11 cellular contexts compared by ENCODE assay signal in the genomic region with DNA sequence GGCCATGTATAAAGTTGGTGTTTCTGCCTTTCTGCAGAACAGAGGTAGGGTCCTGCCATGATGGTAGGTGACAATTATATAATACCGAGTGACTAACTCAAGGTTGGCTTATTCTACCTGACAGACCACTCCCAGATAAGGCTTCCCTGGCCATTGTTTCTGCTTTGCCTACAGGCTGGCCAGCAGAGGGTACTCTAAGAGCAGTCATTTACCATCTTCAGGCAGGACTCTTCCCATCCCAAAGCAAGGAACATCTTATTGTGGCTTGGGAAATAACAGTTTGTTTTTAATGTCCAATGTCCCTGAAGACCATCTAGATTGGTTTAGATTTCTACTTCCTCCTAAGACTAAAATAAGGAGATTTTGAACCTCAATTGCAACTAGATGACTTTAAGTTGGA.
DNase-seq lines count a peak whose midpoint lies in the region; ATAC-seq, FAIRE-seq and TF ChIP-seq lines count a peak whose summit lies in the region.
"Had no signal": no experiment of that assay in that cellular context is flagged by ENCODE, and none has a peak within 500 bp of the region (broad histone marks: within the 10 kb centered on the region; RNA-seq: fewer than 3 reads in every experiment).

No MANE protein-coding gene starts in this region.

- FAIRE-seq in TTC549 (lab: Jason Lieb, UNC) (peak; percentile 86), HepG2 (lab: Jason Lieb, UNC) (peak; percentile 65)

- peaks cover 62% of the 10 kb centered on the region for H3K36me3 Mint-ChIP-seq in activated T-cell treated with anti-CD3 and anti-CD28 coated beads, Interleukin-2, amount 50 U/mL, for 4 hours (ENCODE audit: insufficient read depth)

- no peak for TF ChIP-seq POLR2A in HepG2 (IDR thresholded peaks at IDR 0.05; ENCODE audit: insufficient read depth in 1 of 2, low read depth in 2 of 2, low read length in 2 of 2)

- H2AFZ ChIP-seq in HepG2 (ENCODE audit: low read length) = no peak overlapping the region

- H3K4me2 ChIP-seq in HepG2 (ENCODE audit: low read depth, low read length) = no peak overlapping the region

- in situ Hi-C loops in HepG2 (cut with HindIII; ENCODE audit: extremely low pct_ligation_motif_present, low pct_unique_long_range_greater_than_20kb) = no loop called here

- TF ChIP-seq EP300 in HepG2 (IDR thresholded peaks at IDR 0.05; ENCODE audit: low read depth in 2 of 2, low read length in 2 of 2) (no peak), HepG2 (CRISPR knock-in tag; IDR thresholded peaks at IDR 0.05; ENCODE audit: borderline replicate concordance) (no peak)

- no peaks in the 10 kb centered on the region for H3K79me2 ChIP-seq in HepG2 (ENCODE audit: insufficient read depth, low read length)

- CTCF ChIA-PET in HepG2 (lab: Yijun Ruan, JAX; ENCODE audit: low intra/inter-chr PET ratio, low total read pairs) = no interaction called here

- H3K9me3 Mint-ChIP-seq in activated T-cell treated with anti-CD3 and anti-CD28 coated beads, Interleukin-2, amount 50 U/mL, for 4 hours = no peaks in the 10 kb centered on the region
- H3K9me3 Mint-ChIP-seq: activated T-helper 17 cell treated with anti-CD3 and anti-CD28 coated beads, Interleukin-2, amount 50 U/mL, for 72 hours had no signal

- no peak overlapping the region for H3K27ac ChIP-seq in HepG2 (ENCODE audit: extremely low read length, insufficient read depth, low read length)

- H3K4me1 Mint-ChIP-seq in activated T-cell treated with anti-CD3 and anti-CD28 coated beads, Interleukin-2, amount 50 U/mL, for 4 hours (ENCODE audit: low read depth) = peaks cover 7% of the 10 kb centered on the region

- H3K27me3 Mint-ChIP-seq in activated T-cell treated with anti-CD3 and anti-CD28 coated beads, Interleukin-2, amount 50 U/mL, for 4 hours (ENCODE audit: low read depth) = no peaks in the 10 kb centered on the region
- H3K27me3 Mint-ChIP-seq: activated T-helper 17 cell treated with anti-CD3 and anti-CD28 coated beads, Interleukin-2, amount 50 U/mL, for 72 hours had no signal

- no peak overlapping the region for H3K9ac ChIP-seq in HepG2 (ENCODE audit: insufficient read depth, low read depth, low read length)

- H3K4me3 ChIP-seq in HepG2 (replicated peaks in 1 of 3; ENCODE audit: insufficient read depth in 1 of 3, low read depth in 2 of 3, low read length in 3 of 3) = no peak overlapping the region
- H3K4me3 ChIP-seq: lung had no signal

- DNase-seq in DMS153 (lab: John Stamatoyannopoulos, UW) (peak; percentile 31), HS-27A (ENCODE audit: low read depth) (peak; percentile 42), HepG2 (ENCODE audit: low spot score) (no peak), MV-4-11 (lab: John Stamatoyannopoulos, UW) (no peak)
- DNase-seq in activated T-cell treated with anti-CD3 and anti-CD28 coated beads, Interleukin-2, amount 50 U/mL, for 4 hours = no peak
- DNase-seq: Karpas-422 had no signal

- no TSS peak for BruUV-seq in HepG2 (replicated peaks; lab: Mats Ljungman, UMichigan)

- no peaks in the 10 kb centered on the region for H3K36me3 ChIP-seq in HepG2 (replicated peaks in 1 of 2; ENCODE audit: control insufficient read depth in 1 of 2, insufficient read depth in 2 of 2, low read length in 2 of 2)

- ATAC-seq in HepG2 (0 out of 3 replicates have a peak, but pooled peaks have one; percentile 29), HG03354 (IDR thresholded peaks at IDR 0.05; ENCODE audit: poor library complexity, severe bottlenecking, unreplicated experiment) (no peak)
- no peak for ATAC-seq in activated T-cell treated with anti-CD3 and anti-CD28 coated beads, Interleukin-2, amount 50 U/mL, for 4 hours
- ATAC-seq in activated CD4-positive, CD25-positive, alpha-beta regulatory T cell treated with anti-CD3 and anti-CD28 coated beads, Interleukin-2, amount 50 U/mL, for 24 hours = no peak
- ATAC-seq: activated T-helper 17 cell treated with anti-CD3 and anti-CD28 coated beads, Interleukin-2, amount 50 U/mL, for 72 hours had no signal

- TF ChIP-seq RAD21 in HepG2 (CRISPR knock-in tag; IDR thresholded peaks at IDR 0.05) = no peak

- no peaks in the 10 kb centered on the region for H4K20me1 ChIP-seq in HepG2 (ENCODE audit: insufficient read depth, low read length)

- 0% methylated on average over 1 of the region's 1 CpG for WGBS in HepG2 (ENCODE audit: low lambda C conversion rate)

- peak; percentile 49 for TF ChIP-seq CTCF in HepG2 (CRISPR knock-in tag; IDR thresholded peaks at IDR 0.05)

- no peaks in the 10 kb centered on the region for H3K4me1 ChIP-seq in HepG2 (ENCODE audit: insufficient read depth, low read length)

- intact Hi-C loops in HepG2 (cut with micrococcal nuclease; ENCODE audit: unreplicated experiment) = no loop called here

- H3K27me3 ChIP-seq in HepG2 (ENCODE audit: control insufficient read depth in 1 of 2, insufficient read depth in 2 of 2, low read length in 2 of 2) = peaks cover 0 to 9% of the 10 kb centered on the region in 2 experiments; a peak in 2 of 5 replicates

- no peaks in the 10 kb centered on the region for H3K9me3 ChIP-seq in HepG2 (ENCODE audit: low read length)

- POLR2A ChIA-PET in HepG2 (lab: Yijun Ruan, JAX) = no interaction called here

- H3K4me3 Mint-ChIP-seq in activated T-cell treated with anti-CD3 and anti-CD28 coated beads, Interleukin-2, amount 50 U/mL, for 4 hours = no peak overlapping the region
- H3K4me3 Mint-ChIP-seq: activated T-helper 17 cell treated with anti-CD3 and anti-CD28 coated beads, Interleukin-2, amount 50 U/mL, for 72 hours had no signal

TF ChIP-seq in HepG2, 621 proteins besides CTCF, POLR2A, EP300 and RAD21:
- no peak for TF ChIP-seq KAT7 (CRISPR knock-in tag; IDR thresholded peaks at IDR 0.05; ENCODE audit: borderline replicate concordance)
- TF ChIP-seq STAG1 (CRISPR knock-in tag; IDR thresholded peaks at IDR 0.05) = peak; percentile 41
- no peak for TF ChIP-seq FOXA1 (IDR thresholded peaks at IDR 0.05)
- no peak for TF ChIP-seq FOXA1 (CRISPR knock-in tag; IDR thresholded peaks at IDR 0.05)
- no peak for TF ChIP-seq ZNF460 (CRISPR knock-in tag; IDR thresholded peaks at IDR 0.05; ENCODE audit: borderline replicate concordance)
- TF ChIP-seq TBX3 (IDR thresholded peaks at IDR 0.05; ENCODE audit: borderline replicate concordance) = no peak
- no peak for TF ChIP-seq PLRG1 (conservative IDR thresholded peaks at IDR 0.05)
- TF ChIP-seq, protein P1, sequence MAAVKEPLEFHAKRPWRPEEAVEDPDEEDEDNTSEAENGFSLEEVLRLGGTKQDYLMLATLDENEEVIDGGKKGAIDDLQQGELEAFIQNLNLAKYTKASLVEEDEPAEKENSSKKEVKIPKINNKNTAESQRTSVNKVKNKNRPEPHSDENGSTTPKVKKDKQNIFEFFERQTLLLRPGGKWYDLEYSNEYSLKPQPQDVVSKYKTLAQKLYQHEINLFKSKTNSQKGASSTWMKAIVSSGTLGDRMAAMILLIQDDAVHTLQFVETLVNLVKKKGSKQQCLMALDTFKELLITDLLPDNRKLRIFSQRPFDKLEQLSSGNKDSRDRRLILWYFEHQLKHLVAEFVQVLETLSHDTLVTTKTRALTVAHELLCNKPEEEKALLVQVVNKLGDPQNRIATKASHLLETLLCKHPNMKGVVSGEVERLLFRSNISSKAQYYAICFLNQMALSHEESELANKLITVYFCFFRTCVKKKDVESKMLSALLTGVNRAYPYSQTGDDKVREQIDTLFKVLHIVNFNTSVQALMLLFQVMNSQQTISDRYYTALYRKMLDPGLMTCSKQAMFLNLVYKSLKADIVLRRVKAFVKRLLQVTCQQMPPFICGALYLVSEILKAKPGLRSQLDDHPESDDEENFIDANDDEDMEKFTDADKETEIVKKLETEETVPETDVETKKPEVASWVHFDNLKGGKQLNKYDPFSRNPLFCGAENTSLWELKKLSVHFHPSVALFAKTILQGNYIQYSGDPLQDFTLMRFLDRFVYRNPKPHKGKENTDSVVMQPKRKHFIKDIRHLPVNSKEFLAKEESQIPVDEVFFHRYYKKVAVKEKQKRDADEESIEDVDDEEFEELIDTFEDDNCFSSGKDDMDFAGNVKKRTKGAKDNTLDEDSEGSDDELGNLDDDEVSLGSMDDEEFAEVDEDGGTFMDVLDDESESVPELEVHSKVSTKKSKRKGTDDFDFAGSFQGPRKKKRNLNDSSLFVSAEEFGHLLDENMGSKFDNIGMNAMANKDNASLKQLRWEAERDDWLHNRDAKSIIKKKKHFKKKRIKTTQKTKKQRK (IDR thresholded peaks at IDR 0.05; ENCODE audit: low read length) = no peak

Comparison
In these comparisons a context has a peak if more than half of its experiments do, and no peak if none do; other contexts are left out.
1. DNase-seq: peak in DMS153 (single experiment) and HS-27A (single experiment); none in HepG2 (single experiment), MV-4-11 (single experiment) and activated T-cell treated with anti-CD3 and anti-CD28 coated beads, Interleukin-2, amount 50 U/mL, for 4 hours (single experiment).